Comparison of ENCODE assay signal across 8 cellular contexts in genomic region chr3:14948609-14949038, GRCh38. TPM values are rescaled to one million over a fixed set of nuclear protein-coding genes. Genes with fewer than 3 reads are reported as not detected.
A peak's percentile ranks its signal among the peaks of the same experiment; 100 is the strongest.
DNase-seq lines count a peak whose midpoint lies in the region; ATAC-seq and TF ChIP-seq lines count a peak whose summit lies in the region.

No MANE protein-coding gene starts in this region.

- TF ChIP-seq CTCF in kidney epithelial cell (IDR thresholded peaks at IDR 0.05; ENCODE audit: insufficient read depth, low read length, poor library complexity, severe bottlenecking) (no peak), tibial artery (IDR thresholded peaks at IDR 0.05) (no peak)

- peak overlapping the region; percentile 100 for H3K27ac Mint-ChIP-seq in activated CD8-positive, alpha-beta memory T cell treated with anti-CD3 and anti-CD28 coated beads, Interleukin-2, amount 10 ng/mL, durations not matched to agents 7 days and 5 days
- H3K27ac Mint-ChIP-seq in activated naive CD4-positive, alpha-beta T cell treated with anti-CD3 and anti-CD28 coated beads, Interleukin-2, amount 50 U/mL, for 72 hours = peak overlapping the region; percentile 74 to 97

- H3K27me3 ChIP-seq in kidney epithelial cell (ENCODE audit: control insufficient read depth, insufficient read depth, low read length) = no peaks in the 10 kb centered on the region
- H3K27me3 ChIP-seq in tibial artery = no peaks in the 10 kb centered on the region

- ATAC-seq in activated CD8-positive, alpha-beta memory T cell treated with anti-CD3 and anti-CD28 coated beads, Interleukin-2, amount 10 ng/mL, durations not matched to agents 7 days and 5 days = no peak
- no peak for ATAC-seq in activated naive CD4-positive, alpha-beta T cell treated with anti-CD3 and anti-CD28 coated beads, Interleukin-2, amount 50 U/mL, for 72 hours
- no peak for ATAC-seq in HG03442 (IDR thresholded peaks at IDR 0.05; ENCODE audit: unreplicated experiment)

- no peaks in the 10 kb centered on the region for H3K9me3 Mint-ChIP-seq in activated CD8-positive, alpha-beta memory T cell treated with anti-CD3 and anti-CD28 coated beads, Interleukin-2, amount 10 ng/mL, durations not matched to agents 7 days and 5 days (ENCODE audit: low read depth)
- no peaks in the 10 kb centered on the region for H3K9me3 Mint-ChIP-seq in activated naive CD4-positive, alpha-beta T cell treated with anti-CD3 and anti-CD28 coated beads, Interleukin-2, amount 50 U/mL, for 72 hours

- H3K4me3 ChIP-seq in kidney epithelial cell (ENCODE audit: low read depth, low read length) (peak overlapping the region; percentile 69), tibial artery (peak overlapping the region; percentile 77 to 94)

- H3K9me3 ChIP-seq in tibial artery = no peaks in the 10 kb centered on the region

- CTCF ChIA-PET in activated CD8-positive, alpha-beta memory T cell treated with anti-CD3 and anti-CD28 coated beads, Interleukin-2, amount 10 ng/mL, durations not matched to agents 7 days and 5 days (lab: Charles Lee) = interaction anchor here (0.9 to 1.3 kb wide), 3 partner anchors 11 to 117 kb away, joined by 3 to 4 read pairs (median 3); partner anchors contain the start of gene MRPS25

- intact Hi-C loops in tibial artery (cut with DNase I; ENCODE audit: low total_unique reads) = loop anchor here (10.0 kb wide), 1 partner anchor 824 kb away; the partner anchor contains the start of genes CHCHD4 and TMEM43

- peak overlapping the region; percentile 98 for H3K4me3 Mint-ChIP-seq in activated CD8-positive, alpha-beta memory T cell treated with anti-CD3 and anti-CD28 coated beads, Interleukin-2, amount 10 ng/mL, durations not matched to agents 7 days and 5 days

- H3K27me3 Mint-ChIP-seq in activated CD8-positive, alpha-beta memory T cell treated with anti-CD3 and anti-CD28 coated beads, Interleukin-2, amount 10 ng/mL, durations not matched to agents 7 days and 5 days = no peaks in the 10 kb centered on the region

- peak overlapping the region; percentile 93 to 94 for H3K27ac ChIP-seq in tibial artery

- peaks cover 47% of the 10 kb centered on the region for H3K4me1 Mint-ChIP-seq in activated CD8-positive, alpha-beta memory T cell treated with anti-CD3 and anti-CD28 coated beads, Interleukin-2, amount 10 ng/mL, durations not matched to agents 7 days and 5 days

- H3K4me1 ChIP-seq in tibial artery = peaks cover 0 to 44% (median 16%) of the 10 kb centered on the region in 4 donors

- H3K36me3 ChIP-seq in kidney epithelial cell (ENCODE audit: control insufficient read depth, insufficient read depth, low read length) (no peaks in the 10 kb centered on the region), tibial artery (peaks cover 17 to 22% (median 21%) of the 10 kb centered on the region in 3 donors)

- no peak for DNase-seq in activated CD8-positive, alpha-beta memory T cell treated with anti-CD3 and anti-CD28 coated beads, Interleukin-2, amount 10 ng/mL, durations not matched to agents 7 days and 5 days
- no peak for DNase-seq in activated CD8-positive, alpha-beta memory T cell treated with anti-CD3 and anti-CD28 coated beads for 24 hours
- DNase-seq in activated naive CD4-positive, alpha-beta T cell treated with anti-CD3 and anti-CD28 coated beads, Interleukin-2, amount 50 U/mL, for 72 hours (ENCODE audit: low spot score in 2 of 2) = no peak
- DNase-seq in kidney epithelial cell (ENCODE audit: low read depth) = no peak
- DNase-seq in tibial artery = no peak
- DNase-seq in ecto neural progenitor cell (ENCODE audit: low spot score) = no peak
- DNase-seq in anterior cingulate cortex (lab: John Stamatoyannopoulos, UW) = no peak

- peaks cover 30% of the 10 kb centered on the region for H3K36me3 Mint-ChIP-seq in activated CD8-positive, alpha-beta memory T cell treated with anti-CD3 and anti-CD28 coated beads, Interleukin-2, amount 10 ng/mL, durations not matched to agents 7 days and 5 days
- H3K36me3 Mint-ChIP-seq in activated naive CD4-positive, alpha-beta T cell treated with anti-CD3 and anti-CD28 coated beads, Interleukin-2, amount 50 U/mL, for 72 hours = peaks cover 18 to 29% of the 10 kb centered on the region in 2 donors

RNA-seq across cellular contexts. Expression of gene NR2C2, which starts 1.2 kb away (rescaled TPM):
- 10 to 100 TPM; 56.5 to 69.7 TPM for total RNA-seq in activated CD8-positive, alpha-beta memory T cell treated with anti-CD3 and anti-CD28 coated beads, Interleukin-2, amount 10 ng/mL, durations not matched to agents 7 days and 5 days
- 10 to 100 TPM; 51.8 to 70.7 TPM for total RNA-seq in activated naive CD4-positive, alpha-beta T cell treated with anti-CD3 and anti-CD28 coated beads, Interleukin-2, amount 50 U/mL, for 72 hours
- 30.7 and 33.6 TPM in 2 replicates for total RNA-seq in kidney epithelial cell
